Comparison of ENCODE assay signal across 1 cellular context in the genomic region with DNA sequence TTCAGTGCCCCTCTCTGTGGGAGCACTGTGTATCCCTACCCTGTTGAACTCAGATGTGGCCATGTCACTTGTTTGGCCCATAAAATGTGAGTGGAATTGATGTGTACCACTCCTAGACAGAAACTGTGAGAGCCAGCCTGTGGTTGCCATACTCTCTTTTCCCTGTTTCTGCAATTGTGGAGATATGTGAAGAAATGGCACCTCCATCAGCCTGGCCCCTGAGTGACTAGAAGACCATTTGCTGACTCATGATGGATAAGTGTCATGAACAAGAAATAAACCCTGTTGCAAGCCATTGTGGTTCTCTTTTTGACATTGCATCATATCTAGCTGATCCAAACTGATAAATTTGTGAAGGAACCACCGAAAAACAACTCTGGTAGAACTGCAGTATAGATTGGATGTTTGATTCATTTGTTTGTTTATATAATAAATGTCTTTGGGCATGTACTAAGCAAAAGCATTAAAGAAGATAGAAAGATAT.
TF ChIP-seq lines count a peak whose summit lies in the region.

No MANE protein-coding gene starts in this region.

TF ChIP-seq in K562, 482 proteins besides CTCF, POLR2A, EP300 and RAD21 (continued from another document and continues in another):
- TF ChIP-seq, protein P1, sequence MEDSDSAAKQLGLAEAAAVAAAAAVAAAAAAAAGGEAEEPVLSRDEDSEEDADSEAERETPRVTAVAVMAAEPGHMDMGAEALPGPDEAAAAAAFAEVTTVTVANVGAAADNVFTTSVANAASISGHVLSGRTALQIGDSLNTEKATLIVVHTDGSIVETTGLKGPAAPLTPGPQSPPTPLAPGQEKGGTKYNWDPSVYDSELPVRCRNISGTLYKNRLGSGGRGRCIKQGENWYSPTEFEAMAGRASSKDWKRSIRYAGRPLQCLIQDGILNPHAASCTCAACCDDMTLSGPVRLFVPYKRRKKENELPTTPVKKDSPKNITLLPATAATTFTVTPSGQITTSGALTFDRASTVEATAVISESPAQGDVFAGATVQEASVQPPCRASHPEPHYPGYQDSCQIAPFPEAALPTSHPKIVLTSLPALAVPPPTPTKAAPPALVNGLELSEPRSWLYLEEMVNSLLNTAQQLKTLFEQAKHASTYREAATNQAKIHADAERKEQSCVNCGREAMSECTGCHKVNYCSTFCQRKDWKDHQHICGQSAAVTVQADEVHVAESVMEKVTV (CRISPR knock-in tag; IDR thresholded peaks at IDR 0.05) = no peak
- TF ChIP-seq ZBTB8A (IDR thresholded peaks at IDR 0.05; ENCODE audit: partially characterized antibody) = no peak
- TF ChIP-seq RCOR1 (IDR thresholded peaks at IDR 0.05; ENCODE audit: borderline replicate concordance in 1 of 2, low read depth in 2 of 2, low read length in 2 of 2) = peak in 1 of 2 experiments; percentile 79; a peak in 2 of 4 replicates
- TF ChIP-seq MEF2D (tag; conservative IDR thresholded peaks at IDR 0.05; ENCODE audit: low read depth) = peak; percentile 70
- peak; percentile 99 for TF ChIP-seq MAFG (tag; conservative IDR thresholded peaks at IDR 0.05)
- no peak for TF ChIP-seq GATA2 (CRISPR knock-in tag; IDR thresholded peaks at IDR 0.05)
- TF ChIP-seq ZKSCAN8 (CRISPR knock-in tag; IDR thresholded peaks at IDR 0.05) = no peak
- TF ChIP-seq TCF7 (IDR thresholded peaks at IDR 0.05; ENCODE audit: borderline replicate concordance) = no peak
- no peak for TF ChIP-seq PHB2 (IDR thresholded peaks at IDR 0.05; ENCODE audit: low read depth)
- no peak for TF ChIP-seq GATAD2A (IDR thresholded peaks at IDR 0.05)
- TF ChIP-seq ELF2 (CRISPR knock-in tag; IDR thresholded peaks at IDR 0.05) = no peak
- no peak for TF ChIP-seq ZNF143 (CRISPR knock-in tag; IDR thresholded peaks at IDR 0.05)
- 0 out of 2 replicates have a peak, but pooled peaks have one; percentile 29 for TF ChIP-seq TOE1 (IDR thresholded peaks at IDR 0.05; ENCODE audit: borderline replicate concordance)
- no peak for TF ChIP-seq TOE1 (CRISPR knock-in tag; IDR thresholded peaks at IDR 0.05; ENCODE audit: borderline replicate concordance, low read depth)
- TF ChIP-seq ZHX1 (conservative IDR thresholded peaks at IDR 0.05; ENCODE audit: low read length) = no peak
- TF ChIP-seq, protein P2, sequence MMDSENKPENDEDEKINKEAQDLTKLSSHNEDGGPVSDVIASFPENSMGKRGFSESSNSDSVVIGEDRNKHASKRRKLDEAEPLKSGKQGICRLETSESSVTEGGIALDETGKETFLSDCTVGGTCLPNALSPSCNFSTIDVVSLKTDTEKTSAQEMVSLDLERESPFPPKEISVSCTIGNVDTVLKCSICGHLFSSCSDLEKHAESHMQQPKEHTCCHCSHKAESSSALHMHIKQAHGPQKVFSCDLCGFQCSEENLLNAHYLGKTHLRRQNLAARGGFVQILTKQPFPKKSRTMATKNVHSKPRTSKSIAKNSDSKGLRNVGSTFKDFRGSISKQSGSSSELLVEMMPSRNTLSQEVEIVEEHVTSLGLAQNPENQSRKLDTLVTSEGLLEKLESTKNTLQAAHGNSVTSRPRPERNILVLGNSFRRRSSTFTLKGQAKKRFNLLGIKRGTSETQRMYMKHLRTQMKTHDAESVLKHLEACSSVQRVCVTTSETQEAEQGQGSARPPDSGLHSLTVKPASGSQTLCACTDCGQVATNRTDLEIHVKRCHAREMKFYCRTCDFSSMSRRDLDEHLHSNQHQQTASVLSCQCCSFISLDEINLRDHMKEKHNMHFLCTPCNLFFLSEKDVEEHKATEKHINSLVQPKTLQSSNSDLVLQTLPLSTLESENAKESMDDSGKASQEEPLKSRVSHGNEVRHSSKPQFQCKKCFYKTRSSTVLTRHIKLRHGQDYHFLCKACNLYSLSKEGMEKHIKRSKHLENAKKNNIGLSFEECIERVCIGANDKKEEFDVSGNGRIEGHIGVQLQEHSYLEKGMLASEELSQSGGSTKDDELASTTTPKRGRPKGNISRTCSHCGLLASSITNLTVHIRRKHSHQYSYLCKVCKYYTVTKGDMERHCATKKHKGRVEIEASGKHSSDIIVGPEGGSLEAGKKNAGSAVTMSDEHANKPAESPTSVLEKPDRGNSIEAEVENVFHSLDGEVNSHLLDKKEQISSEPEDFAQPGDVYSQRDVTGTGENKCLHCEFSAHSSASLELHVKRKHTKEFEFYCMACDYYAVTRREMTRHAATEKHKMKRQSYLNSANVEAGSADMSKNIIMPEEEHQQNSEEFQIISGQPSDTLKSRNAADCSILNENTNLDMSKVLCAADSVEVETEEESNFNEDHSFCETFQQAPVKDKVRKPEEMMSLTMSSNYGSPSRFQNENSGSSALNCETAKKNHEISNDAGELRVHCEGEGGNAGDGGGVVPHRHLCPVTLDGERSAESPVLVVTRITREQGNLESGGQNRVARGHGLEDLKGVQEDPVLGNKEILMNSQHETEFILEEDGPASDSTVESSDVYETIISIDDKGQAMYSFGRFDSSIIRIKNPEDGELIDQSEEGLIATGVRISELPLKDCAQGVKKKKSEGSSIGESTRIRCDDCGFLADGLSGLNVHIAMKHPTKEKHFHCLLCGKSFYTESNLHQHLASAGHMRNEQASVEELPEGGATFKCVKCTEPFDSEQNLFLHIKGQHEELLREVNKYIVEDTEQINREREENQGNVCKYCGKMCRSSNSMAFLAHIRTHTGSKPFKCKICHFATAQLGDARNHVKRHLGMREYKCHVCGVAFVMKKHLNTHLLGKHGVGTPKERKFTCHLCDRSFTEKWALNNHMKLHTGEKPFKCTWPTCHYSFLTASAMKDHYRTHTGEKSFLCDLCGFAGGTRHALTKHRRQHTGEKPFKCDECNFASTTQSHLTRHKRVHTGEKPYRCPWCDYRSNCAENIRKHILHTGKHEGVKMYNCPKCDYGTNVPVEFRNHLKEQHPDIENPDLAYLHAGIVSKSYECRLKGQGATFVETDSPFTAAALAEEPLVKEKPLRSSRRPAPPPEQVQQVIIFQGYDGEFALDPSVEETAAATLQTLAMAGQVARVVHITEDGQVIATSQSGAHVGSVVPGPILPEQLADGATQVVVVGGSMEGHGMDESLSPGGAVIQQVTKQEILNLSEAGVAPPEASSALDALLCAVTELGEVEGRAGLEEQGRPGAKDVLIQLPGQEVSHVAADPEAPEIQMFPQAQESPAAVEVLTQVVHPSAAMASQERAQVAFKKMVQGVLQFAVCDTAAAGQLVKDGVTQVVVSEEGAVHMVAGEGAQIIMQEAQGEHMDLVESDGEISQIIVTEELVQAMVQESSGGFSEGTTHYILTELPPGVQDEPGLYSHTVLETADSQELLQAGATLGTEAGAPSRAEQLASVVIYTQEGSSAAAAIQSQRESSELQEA (IDR thresholded peaks at IDR 0.05; ENCODE audit: low read depth) = no peak
- no peak for TF ChIP-seq ATF1 (CRISPR knock-in tag; IDR thresholded peaks at IDR 0.05)
- peak; percentile 52 for TF ChIP-seq ATF1 (tag; IDR thresholded peaks at IDR 0.05)
- no peak for TF ChIP-seq RAD51 (IDR thresholded peaks at IDR 0.05; ENCODE audit: borderline replicate concordance, low read depth)
- peak; percentile 69; the same call in 1 of the 2 replicates for TF ChIP-seq CTBP1 (IDR thresholded peaks at IDR 0.05; ENCODE audit: borderline replicate concordance)
- TF ChIP-seq ZNF282 (CRISPR knock-in tag; IDR thresholded peaks at IDR 0.05) = no peak
- no peak for TF ChIP-seq ZNF830 (CRISPR knock-in tag; IDR thresholded peaks at IDR 0.05)
- TF ChIP-seq BMI1 (IDR thresholded peaks at IDR 0.05; ENCODE audit: low read length) = no peak
- no peak for TF ChIP-seq ZNF347 (CRISPR knock-in tag; IDR thresholded peaks at IDR 0.05; ENCODE audit: low read depth)
- no peak for TF ChIP-seq ZNF512 (tag; IDR thresholded peaks at IDR 0.05)
- TF ChIP-seq, protein P3, sequence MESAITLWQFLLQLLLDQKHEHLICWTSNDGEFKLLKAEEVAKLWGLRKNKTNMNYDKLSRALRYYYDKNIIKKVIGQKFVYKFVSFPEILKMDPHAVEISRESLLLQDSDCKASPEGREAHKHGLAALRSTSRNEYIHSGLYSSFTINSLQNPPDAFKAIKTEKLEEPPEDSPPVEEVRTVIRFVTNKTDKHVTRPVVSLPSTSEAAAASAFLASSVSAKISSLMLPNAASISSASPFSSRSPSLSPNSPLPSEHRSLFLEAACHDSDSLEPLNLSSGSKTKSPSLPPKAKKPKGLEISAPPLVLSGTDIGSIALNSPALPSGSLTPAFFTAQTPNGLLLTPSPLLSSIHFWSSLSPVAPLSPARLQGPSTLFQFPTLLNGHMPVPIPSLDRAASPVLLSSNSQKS (CRISPR knock-in tag; IDR thresholded peaks at IDR 0.05) = no peak
- TF ChIP-seq, protein P4, sequence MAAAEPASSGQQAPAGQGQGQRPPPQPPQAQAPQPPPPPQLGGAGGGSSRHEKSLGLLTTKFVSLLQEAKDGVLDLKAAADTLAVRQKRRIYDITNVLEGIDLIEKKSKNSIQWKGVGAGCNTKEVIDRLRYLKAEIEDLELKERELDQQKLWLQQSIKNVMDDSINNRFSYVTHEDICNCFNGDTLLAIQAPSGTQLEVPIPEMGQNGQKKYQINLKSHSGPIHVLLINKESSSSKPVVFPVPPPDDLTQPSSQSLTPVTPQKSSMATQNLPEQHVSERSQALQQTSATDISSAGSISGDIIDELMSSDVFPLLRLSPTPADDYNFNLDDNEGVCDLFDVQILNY (CRISPR knock-in tag; IDR thresholded peaks at IDR 0.05) = no peak
- TF ChIP-seq TCF15 (CRISPR knock-in tag; IDR thresholded peaks at IDR 0.05) = no peak
- TF ChIP-seq HMG20B (CRISPR knock-in tag; IDR thresholded peaks at IDR 0.05) = no peak
- TF ChIP-seq, protein P5, sequence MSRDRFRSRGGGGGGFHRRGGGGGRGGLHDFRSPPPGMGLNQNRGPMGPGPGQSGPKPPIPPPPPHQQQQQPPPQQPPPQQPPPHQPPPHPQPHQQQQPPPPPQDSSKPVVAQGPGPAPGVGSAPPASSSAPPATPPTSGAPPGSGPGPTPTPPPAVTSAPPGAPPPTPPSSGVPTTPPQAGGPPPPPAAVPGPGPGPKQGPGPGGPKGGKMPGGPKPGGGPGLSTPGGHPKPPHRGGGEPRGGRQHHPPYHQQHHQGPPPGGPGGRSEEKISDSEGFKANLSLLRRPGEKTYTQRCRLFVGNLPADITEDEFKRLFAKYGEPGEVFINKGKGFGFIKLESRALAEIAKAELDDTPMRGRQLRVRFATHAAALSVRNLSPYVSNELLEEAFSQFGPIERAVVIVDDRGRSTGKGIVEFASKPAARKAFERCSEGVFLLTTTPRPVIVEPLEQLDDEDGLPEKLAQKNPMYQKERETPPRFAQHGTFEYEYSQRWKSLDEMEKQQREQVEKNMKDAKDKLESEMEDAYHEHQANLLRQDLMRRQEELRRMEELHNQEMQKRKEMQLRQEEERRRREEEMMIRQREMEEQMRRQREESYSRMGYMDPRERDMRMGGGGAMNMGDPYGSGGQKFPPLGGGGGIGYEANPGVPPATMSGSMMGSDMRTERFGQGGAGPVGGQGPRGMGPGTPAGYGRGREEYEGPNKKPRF (IDR thresholded peaks at IDR 0.05; ENCODE audit: low read depth, low read length) = no peak
- TF ChIP-seq BHLHE40 (IDR thresholded peaks at IDR 0.05; ENCODE audit: low read length) = peak; percentile 18; the same call in 1 of the 2 replicates
- TF ChIP-seq, protein P6, sequence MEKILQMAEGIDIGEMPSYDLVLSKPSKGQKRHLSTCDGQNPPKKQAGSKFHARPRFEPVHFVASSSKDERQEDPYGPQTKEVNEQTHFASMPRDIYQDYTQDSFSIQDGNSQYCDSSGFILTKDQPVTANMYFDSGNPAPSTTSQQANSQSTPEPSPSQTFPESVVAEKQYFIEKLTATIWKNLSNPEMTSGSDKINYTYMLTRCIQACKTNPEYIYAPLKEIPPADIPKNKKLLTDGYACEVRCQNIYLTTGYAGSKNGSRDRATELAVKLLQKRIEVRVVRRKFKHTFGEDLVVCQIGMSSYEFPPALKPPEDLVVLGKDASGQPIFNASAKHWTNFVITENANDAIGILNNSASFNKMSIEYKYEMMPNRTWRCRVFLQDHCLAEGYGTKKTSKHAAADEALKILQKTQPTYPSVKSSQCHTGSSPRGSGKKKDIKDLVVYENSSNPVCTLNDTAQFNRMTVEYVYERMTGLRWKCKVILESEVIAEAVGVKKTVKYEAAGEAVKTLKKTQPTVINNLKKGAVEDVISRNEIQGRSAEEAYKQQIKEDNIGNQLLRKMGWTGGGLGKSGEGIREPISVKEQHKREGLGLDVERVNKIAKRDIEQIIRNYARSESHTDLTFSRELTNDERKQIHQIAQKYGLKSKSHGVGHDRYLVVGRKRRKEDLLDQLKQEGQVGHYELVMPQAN (IDR thresholded peaks at IDR 0.05; ENCODE audit: borderline replicate concordance) = no peak
- no peak for TF ChIP-seq KAT7 (CRISPR knock-in tag; IDR thresholded peaks at IDR 0.05; ENCODE audit: borderline replicate concordance)
- no peak for TF ChIP-seq CHD4 (IDR thresholded peaks at IDR 0.05; ENCODE audit: insufficient read depth, insufficient replicate concordance, low read depth, low read length, poor library complexity, severe bottlenecking)
- peak; percentile 69; the same call in 1 of the 2 replicates for TF ChIP-seq SMARCC2 (IDR thresholded peaks at IDR 0.05; ENCODE audit: low read depth)
- no peak for TF ChIP-seq ZNF780A (CRISPR knock-in tag; IDR thresholded peaks at IDR 0.05)
